ENCODE assay signal across 8 cellular contexts in genomic region chr22:42577141-42577540, GRCh38. TPM values are rescaled to one million over a fixed set of nuclear protein-coding genes. Genes with fewer than 3 reads are reported as not detected.
A peak's percentile ranks its signal among the peaks of the same experiment; 100 is the strongest.
DNase-seq lines count a peak whose midpoint lies in the region; ATAC-seq and TF ChIP-seq lines count a peak whose summit lies in the region.
"Not testable (repeated sequence)": the region's sequence is repeated elsewhere in the genome, so short reads cannot be mapped to it uniquely, and the experiment has no call there.
"Had no signal": no experiment of that assay in that cellular context is flagged by ENCODE, and none has a peak within 500 bp of the region (broad histone marks: within the 10 kb centered on the region; RNA-seq: fewer than 3 reads in every experiment).

No MANE protein-coding gene starts in this region.

- not testable (repeated sequence) for H3K4me3 Mint-ChIP-seq in activated T-cell treated with anti-CD3 and anti-CD28 coated beads, Interleukin-2, amount 50 U/mL, for 24 hours; neural crest cell; stimulated activated naive CD8-positive, alpha-beta T cell treated with anti-CD3 and anti-CD28 coated beads, Interleukin-15, amount 100 ng/mL, for 72 hours

- H3K27me3 Mint-ChIP-seq in activated T-cell treated with anti-CD3 and anti-CD28 coated beads, Interleukin-2, amount 50 U/mL, for 24 hours; neural crest cell (ENCODE audit: low read depth); stimulated activated naive CD8-positive, alpha-beta T cell treated with anti-CD3 and anti-CD28 coated beads, Interleukin-15, amount 100 ng/mL, for 72 hours: not testable (repeated sequence)

- H3K27me3 ChIP-seq in SJCRH30, result not testable (repeated sequence)

- H3K9me3 ChIP-seq in HEK293 (ENCODE audit: control insufficient read depth, insufficient read depth, low read depth, low read length); SJCRH30 (replicated peaks): not testable (repeated sequence)

- H3K27ac ChIP-seq in HEK293 (ENCODE audit: extremely low read depth, low read depth, low read length), result not testable (repeated sequence)
- H3K27ac ChIP-seq in SJCRH30, result peak overlapping the region; percentile 44

- H3K9me3 Mint-ChIP-seq in activated T-cell treated with anti-CD3 and anti-CD28 coated beads, Interleukin-2, amount 50 U/mL, for 24 hours; neural crest cell; stimulated activated naive CD8-positive, alpha-beta T cell treated with anti-CD3 and anti-CD28 coated beads, Interleukin-15, amount 100 ng/mL, for 72 hours: not testable (repeated sequence)

- not testable (repeated sequence) for H3K4me1 ChIP-seq in HEK293 (ENCODE audit: control insufficient read depth, insufficient read depth, low read length); SJCRH30

- not testable (repeated sequence) for H3K4me1 Mint-ChIP-seq in activated T-cell treated with anti-CD3 and anti-CD28 coated beads, Interleukin-2, amount 50 U/mL, for 24 hours (ENCODE audit: low read depth); neural crest cell
- H3K4me1 Mint-ChIP-seq in stimulated activated naive CD8-positive, alpha-beta T cell treated with anti-CD3 and anti-CD28 coated beads, Interleukin-15, amount 100 ng/mL, for 72 hours, result peaks cover 17% of the 10 kb centered on the region

- peak overlapping the region; percentile 50 for H3K27ac Mint-ChIP-seq in activated T-cell treated with anti-CD3 and anti-CD28 coated beads, Interleukin-2, amount 50 U/mL, for 24 hours
- H3K27ac Mint-ChIP-seq in neural crest cell (ENCODE audit: unreplicated experiment), result peak overlapping the region; percentile 35
- H3K27ac Mint-ChIP-seq in stimulated activated naive CD8-positive, alpha-beta T cell treated with anti-CD3 and anti-CD28 coated beads, Interleukin-15, amount 100 ng/mL, for 72 hours, result peak overlapping the region; percentile 12 to 74

- CTCF ChIA-PET in HEK293 (lab: Yijun Ruan, JAX), result interaction anchor here (0.6 kb wide), 1 partner anchor 236 kb away, joined by 4 read pairs; no protein-coding TSS in a partner anchor

- H3K36me3 ChIP-seq in HEK293 (ENCODE audit: control insufficient read depth in 2 of 2, insufficient read depth in 1 of 2, low read length in 2 of 2) (peaks cover 22 to 67% of the 10 kb centered on the region in 2 experiments), SJCRH30 (peaks cover 39% of the 10 kb centered on the region)

- not testable (repeated sequence) for H3K4me3 ChIP-seq in HEK293 (ENCODE audit: low read depth, low read length); SJCRH30

- H3K36me3 Mint-ChIP-seq in activated T-cell treated with anti-CD3 and anti-CD28 coated beads, Interleukin-2, amount 50 U/mL, for 24 hours (ENCODE audit: low read depth), result peaks cover 76% of the 10 kb centered on the region
- not testable (repeated sequence) for H3K36me3 Mint-ChIP-seq in neural crest cell (ENCODE audit: low read depth)

- DNase-seq in DMS 273 (lab: John Stamatoyannopoulos, UW; ENCODE audit: unreplicated experiment) (peak; percentile 17), SJCRH30 (peak; percentile 61 to 75)
- DNase-seq in activated T-cell treated with anti-CD3 and anti-CD28 coated beads, Interleukin-2, amount 50 U/mL, for 24 hours; neural crest cell (ENCODE audit: low read depth, low spot score); stimulated activated naive CD8-positive, alpha-beta T cell treated with anti-CD3 and anti-CD28 coated beads, Interleukin-15, amount 100 ng/mL, for 72 hours: not testable (repeated sequence)

- TF ChIP-seq CTCF in HEK293 (tag by site-specific recombination; IDR thresholded peaks at IDR 0.05); neural crest cell (conservative IDR thresholded peaks at IDR 0.05): not testable (repeated sequence)

- POLR2A ChIA-PET in HEK293 (lab: Yijun Ruan, JAX), result interaction anchor here (0.6 kb wide), 3 partner anchors 30 to 1841 kb away, joined by 3 to 6 read pairs (median 3); no protein-coding TSS in a partner anchor

- ATAC-seq in stimulated activated naive CD8-positive, alpha-beta T cell treated with anti-CD3 and anti-CD28 coated beads, Interleukin-15, amount 100 ng/mL, for 72 hours, result not testable (repeated sequence)

TF ChIP-seq in HEK293, 187 proteins besides CTCF, POLR2A, EP300 and RAD21:
- peak; percentile 57 for TF ChIP-seq ZNF341 (tag by site-specific recombination; IDR thresholded peaks at IDR 0.05; ENCODE audit: low read depth)

RNA-seq across cellular contexts. Expression of gene SERHL2, which starts 23.4 kb away (rescaled TPM):
- 6.9 and 7.2 TPM in 2 replicates for total RNA-seq in SJCRH30 (2014; rRNA removed; shearing (Covaris generic))
- total RNA-seq in neural crest cell, result 0.36 and 0.63 TPM in 2 replicates
- total RNA-seq: A172; CD4-positive, CD25-positive, alpha-beta regulatory T cell had no signal

RNA-seq across cellular contexts. Expression of gene POLDIP3, which starts 37.5 kb away (rescaled TPM):
- total RNA-seq in SJCRH30 (2014; rRNA removed; shearing (Covaris generic)), result 74.8 and 75.8 TPM in 2 replicates
- 110 and 114 TPM in 2 replicates for total RNA-seq in neural crest cell

RNA-seq across cellular contexts. Expression of gene RRP7A, which starts 57.5 kb away (rescaled TPM):
- total RNA-seq in SJCRH30 (2014; rRNA removed; shearing (Covaris generic)), result 31.7 and 34.2 TPM in 2 replicates
- total RNA-seq in neural crest cell, result 78.0 and 78.2 TPM in 2 replicates
